ENCODE assay signal across 8 cellular contexts in genomic region chr16:3264137-3265036, GRCh38. TPM values are rescaled to one million over a fixed set of nuclear protein-coding genes. Genes with fewer than 3 reads are reported as not detected.
DNase-seq lines count a peak whose midpoint lies in the region; ATAC-seq and TF ChIP-seq lines count a peak whose summit lies in the region.

No MANE protein-coding gene starts in this region.

- no peaks in the 10 kb centered on the region for H3K9me3 Mint-ChIP-seq in activated B cell treated with CpG ODN at 0.5 μM for 24 hours

- CTCF ChIA-PET in activated B cell treated with CpG ODN at 0.5 μM for 24 hours (lab: Charles Lee): interaction anchor here (1.0 kb wide), 2 partner anchors 18 to 179 kb away, joined by 3 to 5 read pairs; partner anchors contain the start of genes NAA60 and ZNF597

- peak overlapping the region; percentile 89 for H3K4me3 Mint-ChIP-seq in activated B cell treated with CpG ODN at 0.5 μM for 24 hours

- intact Hi-C loops in activated B cell treated with CpG ODN at 0.5 μM for 24 hours (cut with micrococcal nuclease): loop anchor here (1.0 to 10.0 kb wide), 6 partner anchors 19 to 236 kb away; partner anchors contain the start of genes TIGD7, ZNF200, ZNF263 and ZNF75A

- ATAC-seq in GM18907 (IDR thresholded peaks at IDR 0.05; ENCODE audit: unreplicated experiment) (peak; percentile 85), HG03175 (IDR thresholded peaks at IDR 0.05; ENCODE audit: unreplicated experiment) (peak; percentile 87), activated B cell treated with CpG ODN at 0.5 μM for 24 hours (ENCODE audit: low read depth) (peak; percentile 89)

- TF ChIP-seq CTCF in activated B cell treated with CpG ODN at 0.5 μM for 24 hours (IDR thresholded peaks at IDR 0.05): no peak

- no peaks in the 10 kb centered on the region for H3K27me3 Mint-ChIP-seq in activated B cell treated with CpG ODN at 0.5 μM for 24 hours

- POLR2A ChIA-PET in activated B cell treated with CpG ODN at 0.5 μM for 24 hours (lab: Charles Lee): interaction anchor here (0.6 to 4.6 kb wide), 17 partner anchors 15 to 1834 kb away, joined by 3 to 82 read pairs (median 4); partner anchors contain the start of genes FLYWCH2, ZNF174, ZNF200 and ZNF213

- DNase-seq in AG08396 (ENCODE audit: low spot score) (peak; percentile 98), NCI-H2227 treated with DMSO at 0.1 percent for 48 hours (lab: John Stamatoyannopoulos, UW) (peak; percentile 98), activated B cell treated with CpG ODN at 0.5 μM for 24 hours (peak; percentile 95), islet precursor cell (peak; percentile 99)
- DNase-seq in central memory CD4-positive, alpha-beta T cell: peak; percentile 94
- peak; percentile 88 to 98 (median 98) for DNase-seq in stimulated activated CD4-positive, alpha-beta T cell treated with anti-CD3 and anti-CD28 coated beads, Interleukin-12 subunit alpha, Interleukin-12 subunit beta, amount 100 ng/mL, for 48 hours (ENCODE audit: low read depth in 2 of 3, low spot score in 1 of 3)

- peak overlapping the region; percentile 95 for H3K27ac Mint-ChIP-seq in activated B cell treated with CpG ODN at 0.5 μM for 24 hours

- peaks cover 35% of the 10 kb centered on the region for H3K36me3 Mint-ChIP-seq in activated B cell treated with CpG ODN at 0.5 μM for 24 hours (ENCODE audit: low read depth)

- H3K4me1 Mint-ChIP-seq in activated B cell treated with CpG ODN at 0.5 μM for 24 hours: peaks cover 27% of the 10 kb centered on the region

RNA-seq across cellular contexts. Expression of gene MEFV, which starts 8.0 kb away (rescaled TPM):
- not detected in 2 replicates for total RNA-seq in activated B cell treated with CpG ODN at 0.5 μM for 24 hours

RNA-seq across cellular contexts. Expression of gene ZNF263, which starts 18.9 kb away (rescaled TPM):
- total RNA-seq in activated B cell treated with CpG ODN at 0.5 μM for 24 hours: 42.7 and 42.9 TPM in 2 replicates

RNA-seq across cellular contexts. Expression of gene ZNF200, which starts 29.4 kb away (rescaled TPM):
- 13.6 and 15.1 TPM in 2 replicates for total RNA-seq in activated B cell treated with CpG ODN at 0.5 μM for 24 hours

RNA-seq across cellular contexts. Expression of gene TIGD7, which starts 40.8 kb away (rescaled TPM):
- 6.7 and 11.0 TPM in 2 replicates for total RNA-seq in activated B cell treated with CpG ODN at 0.5 μM for 24 hours

RNA-seq across cellular contexts. Expression of gene ZNF75A, which starts 40.9 kb away (rescaled TPM):
- 84.0 and 97.9 TPM in 2 replicates for total RNA-seq in activated B cell treated with CpG ODN at 0.5 μM for 24 hours

Comparison
In these comparisons a context has a peak if more than half of its experiments do, and no peak if none do; other contexts are left out.
1. Peak in every context shown above with its lines: DNase-seq and ATAC-seq.